Comparison of ENCODE assay signal across 8 cellular contexts in genomic region chr1:178724734-178725602, GRCh38. TPM values are rescaled to one million over a fixed set of nuclear protein-coding genes. Genes with fewer than 3 reads are reported as not detected.
DNase-seq lines count a peak whose midpoint lies in the region; ATAC-seq and TF ChIP-seq lines count a peak whose summit lies in the region.

Gene RALGPS2 (plus strand): TSS chr1:178725244. CDS start chr1:178776765, 51,521 bp downstream.

- WGBS in lower leg skin, 2 donors, result 2% methylated on average over 36 to 42 of the region's 110 CpGs

- peak within 1 kb of the TSS; percentile 68 for H3K4me3 ChIP-seq in lower leg skin (ENCODE audit: low read depth, poor library complexity, severe bottlenecking)

- peak within 1 kb of the TSS; percentile 73 for H3K4me3 Mint-ChIP-seq in activated CD4-positive, alpha-beta memory T cell treated with anti-CD3 and anti-CD28 coated beads, Interleukin-2, amount 10 ng/mL, durations not matched to agents 7 days and 5 days

- CTCF ChIA-PET in activated CD4-positive, alpha-beta memory T cell treated with anti-CD3 and anti-CD28 coated beads, Interleukin-2, amount 10 ng/mL, durations not matched to agents 7 days and 5 days (lab: Charles Lee), result interaction anchor here (1.0 kb wide), 1 partner anchor 43 kb away, joined by 4 read pairs; no protein-coding TSS in a partner anchor

- POLR2A ChIA-PET in activated CD4-positive, alpha-beta memory T cell treated with anti-CD3 and anti-CD28 coated beads, Interleukin-2, amount 10 ng/mL, durations not matched to agents 7 days and 5 days (lab: Charles Lee), result no interaction called here

- TF ChIP-seq CTCF in lower leg skin (IDR thresholded peaks at IDR 0.05), result no peak

- H3K27ac Mint-ChIP-seq in activated CD4-positive, alpha-beta memory T cell treated with anti-CD3 and anti-CD28 coated beads, Interleukin-2, amount 10 ng/mL, durations not matched to agents 7 days and 5 days, result peak within 1 kb of the TSS; percentile 2

- DNase-seq in ACHN (peak; percentile 83), NCI-H460 (ENCODE audit: extremely low read depth, low read depth) (peak; percentile 55), ecto neural progenitor cell (ENCODE audit: low spot score) (peak; percentile 89), lower leg skin (ENCODE audit: low spot score in 2 of 2) (peak; percentile 15 to 88)
- peak; percentile 60 for DNase-seq in activated CD4-positive, alpha-beta memory T cell treated with anti-CD3 and anti-CD28 coated beads, Interleukin-2, amount 10 ng/mL, durations not matched to agents 7 days and 5 days
- DNase-seq in stimulated activated CD4-positive, alpha-beta T cell treated with anti-CD3 and anti-CD28 coated beads, Interleukin-4, amount 100 ng/mL, for 48 hours (ENCODE audit: low read depth in 2 of 2), result peak; percentile 40 to 47

- peak; percentile 69 for ATAC-seq in GM18868 (IDR thresholded peaks at IDR 0.05; ENCODE audit: unreplicated experiment)
- peak; percentile 52 for ATAC-seq in HG03097 (IDR thresholded peaks at IDR 0.05; ENCODE audit: low FRiP score, unreplicated experiment)

- no peak for TF ChIP-seq POLR2A in lower leg skin (IDR thresholded peaks at IDR 0.05)

- peaks cover 31% of the 10 kb centered on the region for H3K27me3 Mint-ChIP-seq in activated CD4-positive, alpha-beta memory T cell treated with anti-CD3 and anti-CD28 coated beads, Interleukin-2, amount 10 ng/mL, durations not matched to agents 7 days and 5 days

- no peaks in the 10 kb centered on the region for H3K9me3 Mint-ChIP-seq in activated CD4-positive, alpha-beta memory T cell treated with anti-CD3 and anti-CD28 coated beads, Interleukin-2, amount 10 ng/mL, durations not matched to agents 7 days and 5 days

- H3K36me3 Mint-ChIP-seq in activated CD4-positive, alpha-beta memory T cell treated with anti-CD3 and anti-CD28 coated beads, Interleukin-2, amount 10 ng/mL, durations not matched to agents 7 days and 5 days (ENCODE audit: low read depth), result no peaks in the 10 kb centered on the region

- in situ Hi-C loops in ACHN (cut with HindIII; ENCODE audit: low pct_ligation_motif_present, low pct_unique_long_range_greater_than_20kb, low sequenced_read_pairs), result no loop called here

- peaks cover 10% of the 10 kb centered on the region for H3K4me1 Mint-ChIP-seq in activated CD4-positive, alpha-beta memory T cell treated with anti-CD3 and anti-CD28 coated beads, Interleukin-2, amount 10 ng/mL, durations not matched to agents 7 days and 5 days

- intact Hi-C loops in lower leg skin (cut with DNase I; ENCODE audit: low total_unique reads), result no loop called here

RNA-seq across cellular contexts. Expression of gene RALGPS2, which starts in this region (rescaled TPM):
- total RNA-seq in NCI-H460 (2014; rRNA removed; shearing (Covaris generic)), result 4.4 and 6.6 TPM in 2 replicates
- polyA plus RNA-seq in NCI-H460 (2014; cell fraction: nucleus; rRNA removed), result 3.1 and 6.9 TPM in 2 replicates
- total RNA-seq in activated CD4-positive, alpha-beta memory T cell treated with anti-CD3 and anti-CD28 coated beads, Interleukin-2, amount 10 ng/mL, durations not matched to agents 7 days and 5 days, result 1 to 10 TPM; 2.2 to 3.0 TPM
- total RNA-seq in lower leg skin, result 10 to 100 TPM; 26.2 to 33.5 (median 31.7) TPM

Comparison
In these comparisons a context has a peak if more than half of its experiments do, and no peak if none do; other contexts are left out.
1. Peak in every context shown above with its lines: DNase-seq, ATAC-seq and H3K4me3 ChIP-seq.